In genomic region chr3:122366379-122366749, GRCh38 we compare ENCODE assay signal across 25 cellular contexts. TPM values are rescaled to one million over a fixed set of nuclear protein-coding genes. Genes with fewer than 3 reads are reported as not detected.
DNase-seq lines count a peak whose midpoint lies in the region; ATAC-seq and TF ChIP-seq lines count a peak whose summit lies in the region.
"Had no signal": no experiment of that assay in that cellular context is flagged by ENCODE, and none has a peak within 500 bp of the region (broad histone marks: within the 10 kb centered on the region; RNA-seq: fewer than 3 reads in every experiment).

No MANE protein-coding gene starts in this region.

- POLR2A ChIA-PET in activated CD4-positive, alpha-beta T cell treated with anti-CD3 and anti-CD28 coated beads for 36 hours (lab: Charles Lee) = interaction anchor here (0.6 kb wide), 1 partner anchor 478 kb away, joined by 4 read pairs; no protein-coding TSS in a partner anchor
- POLR2A ChIA-PET in PC-3 (lab: Charles Lee; ENCODE audit: unreplicated experiment) = interaction anchor here (0.6 to 0.7 kb wide), 2 partner anchors 18 to 149 kb away, joined by 4 read pairs; partner anchors contain the start of genes FAM162A and KPNA1

- peaks cover 24% of the 10 kb centered on the region for H3K79me2 ChIP-seq in PC-3 (ENCODE audit: low read length)
- H3K79me2 ChIP-seq in MM.1S (ENCODE audit: low read length) = no peaks in the 10 kb centered on the region

- H3K4me3 ChIP-seq in PC-3 (ENCODE audit: low read length) (no peak overlapping the region), epithelial cell of esophagus (ENCODE audit: low read length) (no peak overlapping the region), MM.1S (ENCODE audit: low read length) (no peak overlapping the region), tibial artery (no peak overlapping the region)
- H3K4me3 ChIP-seq: BLaER1, GM12878, skin epidermis had no signal

- no TSS peak for BruUV-seq in PC-3 (replicated peaks; lab: Mats Ljungman, UMichigan)

- H3K27me3 Mint-ChIP-seq in activated CD4-positive, alpha-beta T cell treated with anti-CD3 and anti-CD28 coated beads for 36 hours = no peaks in the 10 kb centered on the region
- no peaks in the 10 kb centered on the region for H3K27me3 Mint-ChIP-seq in progenitor cell of endocrine pancreas
- H3K27me3 Mint-ChIP-seq: activated naive CD8-positive, alpha-beta T cell treated with anti-CD3 and anti-CD28 coated beads, Interleukin-2, amount 10 ng/mL, durations not matched to agents 7 days and 5 days had no signal

- peaks cover 34% of the 10 kb centered on the region for H3K4me1 Mint-ChIP-seq in activated CD4-positive, alpha-beta T cell treated with anti-CD3 and anti-CD28 coated beads for 36 hours
- peaks cover 44% of the 10 kb centered on the region for H3K4me1 Mint-ChIP-seq in progenitor cell of endocrine pancreas (ENCODE audit: low read depth)

- no peaks in the 10 kb centered on the region for H4K20me1 ChIP-seq in PC-3 (ENCODE audit: low read length)
- no peaks in the 10 kb centered on the region for H4K20me1 ChIP-seq in MM.1S (ENCODE audit: insufficient read depth, low read length)
- H4K20me1 ChIP-seq: BLaER1 had no signal

- H3K27me3 ChIP-seq in PC-3 (ENCODE audit: low read length) = no peaks in the 10 kb centered on the region
- H3K27me3 ChIP-seq in MM.1S (replicated peaks; ENCODE audit: insufficient read depth, low read length) = no peaks in the 10 kb centered on the region
- H3K27me3 ChIP-seq in tibial artery = no peaks in the 10 kb centered on the region
- H3K27me3 ChIP-seq: BLaER1 had no signal

- H3K9ac ChIP-seq in PC-3 (ENCODE audit: low read length) (peak overlapping the region; percentile 60), MM.1S (ENCODE audit: low read length) (no peak overlapping the region)
- H3K9ac ChIP-seq: BLaER1, KMS-11 had no signal

- H3K4me1 ChIP-seq in PC-3 (ENCODE audit: insufficient read depth, low read length) = peaks cover 37% of the 10 kb centered on the region
- H3K4me1 ChIP-seq in MM.1S (ENCODE audit: low read length) = no peaks in the 10 kb centered on the region
- H3K4me1 ChIP-seq in tibial artery = no peaks in the 10 kb centered on the region
- H3K4me1 ChIP-seq: BLaER1 had no signal

- H3K27ac ChIP-seq in PC-3 (ENCODE audit: low read length) (peak overlapping the region; percentile 91), MM.1S (ENCODE audit: low read length) (no peak overlapping the region), tibial artery (no peak overlapping the region)
- H3K27ac ChIP-seq: BLaER1, KMS-11 had no signal

- H2AFZ ChIP-seq in PC-3 (ENCODE audit: low read length) = no peak overlapping the region
- no peak overlapping the region for H2AFZ ChIP-seq in MM.1S (ENCODE audit: low read length)

- peaks cover 3% of the 10 kb centered on the region for H3F3A ChIP-seq in PC-3 (ENCODE audit: low read length, unreplicated experiment)
- H3F3A ChIP-seq in MM.1S (ENCODE audit: insufficient read depth, low read length) = no peaks in the 10 kb centered on the region

- peak overlapping the region; percentile 78 for H3K27ac Mint-ChIP-seq in activated CD4-positive, alpha-beta T cell treated with anti-CD3 and anti-CD28 coated beads for 36 hours
- peak overlapping the region; percentile 20 for H3K27ac Mint-ChIP-seq in progenitor cell of endocrine pancreas

- no peaks in the 10 kb centered on the region for H3K9me3 ChIP-seq in PC-3 (ENCODE audit: low read length)
- H3K9me3 ChIP-seq in MM.1S (replicated peaks; ENCODE audit: insufficient read depth, low read length) = no peaks in the 10 kb centered on the region
- H3K9me3 ChIP-seq in tibial artery = no peaks in the 10 kb centered on the region
- H3K9me3 ChIP-seq: BLaER1 had no signal

- peak; percentile 21 for ATAC-seq in activated CD4-positive, alpha-beta T cell treated with anti-CD3 and anti-CD28 coated beads for 36 hours
- ATAC-seq in PC-3 (peak; percentile 70), HG02642 (IDR thresholded peaks at IDR 0.05; ENCODE audit: poor library complexity, unreplicated experiment) (no peak)

- no peaks in the 10 kb centered on the region for H3K9me3 Mint-ChIP-seq in activated CD4-positive, alpha-beta T cell treated with anti-CD3 and anti-CD28 coated beads for 36 hours (ENCODE audit: low read depth)
- H3K9me3 Mint-ChIP-seq in progenitor cell of endocrine pancreas (ENCODE audit: low read depth) = no peaks in the 10 kb centered on the region
- H3K9me3 Mint-ChIP-seq: activated naive CD8-positive, alpha-beta T cell treated with anti-CD3 and anti-CD28 coated beads, Interleukin-2, amount 10 ng/mL, durations not matched to agents 7 days and 5 days; activated T-cell treated with anti-CD3 and anti-CD28 coated beads, Interleukin-2, amount 50 U/mL, for 4 hours had no signal

- intact Hi-C loops in activated CD4-positive, alpha-beta T cell treated with anti-CD3 and anti-CD28 coated beads for 36 hours (cut with DNase I, micrococcal nuclease) = loop anchor here (5.0 kb wide), 2 partner anchors 264 to 819 kb away; partner anchors contain the start of gene POLQ (in 1 of the 2)
- intact Hi-C loops in PC-3 (cut with micrococcal nuclease) = no loop called here
- intact Hi-C loops in tibial artery (cut with DNase I; ENCODE audit: low total_unique reads) = no loop called here

- H3K9me2 ChIP-seq in PC-3 (replicated peaks; ENCODE audit: low read length) (no peaks in the 10 kb centered on the region), MM.1S (replicated peaks; ENCODE audit: insufficient read depth, low read length) (no peaks in the 10 kb centered on the region)

- peaks cover 57% of the 10 kb centered on the region for H3K36me3 Mint-ChIP-seq in activated CD4-positive, alpha-beta T cell treated with anti-CD3 and anti-CD28 coated beads for 36 hours (ENCODE audit: low read depth)
- peaks cover 17% of the 10 kb centered on the region for H3K36me3 Mint-ChIP-seq in progenitor cell of endocrine pancreas (ENCODE audit: insufficient read depth)

- H3K4me2 ChIP-seq in PC-3 (ENCODE audit: low read length) (peak overlapping the region; percentile 52), MM.1S (ENCODE audit: low read depth, low read length) (no peak overlapping the region)
- H3K4me2 ChIP-seq: BLaER1, KMS-11 had no signal

- H3K4me3 Mint-ChIP-seq in activated CD4-positive, alpha-beta T cell treated with anti-CD3 and anti-CD28 coated beads for 36 hours = no peak overlapping the region
- H3K4me3 Mint-ChIP-seq in progenitor cell of endocrine pancreas (ENCODE audit: low read depth) = no peak overlapping the region
- H3K4me3 Mint-ChIP-seq: activated naive CD8-positive, alpha-beta T cell treated with anti-CD3 and anti-CD28 coated beads, Interleukin-2, amount 10 ng/mL, durations not matched to agents 7 days and 5 days; activated T-cell treated with anti-CD3 and anti-CD28 coated beads, Interleukin-2, amount 50 U/mL, for 4 hours had no signal

- H3K36me3 ChIP-seq in PC-3 (ENCODE audit: low read depth, low read length) = peaks cover 59% of the 10 kb centered on the region
- no peaks in the 10 kb centered on the region for H3K36me3 ChIP-seq in MM.1S (replicated peaks; ENCODE audit: insufficient read depth, low read length)
- peaks cover 43 to 73% (median 47%) of the 10 kb centered on the region in 3 donors for H3K36me3 ChIP-seq in tibial artery

- CTCF ChIA-PET in activated CD4-positive, alpha-beta T cell treated with anti-CD3 and anti-CD28 coated beads for 36 hours (lab: Charles Lee) = interaction anchor here (1.4 to 1.8 kb wide), 3 partner anchors 12 to 265 kb away, joined by 3 to 5 read pairs (median 4); partner anchors contain the start of gene FAM162A
- CTCF ChIA-PET in PC-3 (lab: Charles Lee) = interaction anchor here (0.5 to 1.7 kb wide), 2 partner anchors 60 to 123 kb away, joined by 3 to 10 read pairs; no protein-coding TSS in a partner anchor

- no peak for DNase-seq in activated CD4-positive, alpha-beta T cell treated with anti-CD3 and anti-CD28 coated beads for 36 hours
- DNase-seq in activated CD4-positive, alpha-beta T cell treated with anti-CD3 and anti-CD28 coated beads for 1 hour = no peak
- DNase-seq in PC-3 (peak; percentile 90), epithelial cell of esophagus (ENCODE audit: low read depth) (peak; percentile 91), progenitor cell of endocrine pancreas (ENCODE audit: low spot score, unreplicated experiment) (no peak), MM.1S (no peak), tibial artery (no peak)
- DNase-seq: activated CD4-positive, alpha-beta T cell treated with anti-CD3 and anti-CD28 coated beads, Interleukin-2, amount 50 U/mL, for 1 hour; activated naive CD8-positive, alpha-beta T cell treated with anti-CD3 and anti-CD28 coated beads, Interleukin-2, amount 10 ng/mL, durations not matched to agents 7 days and 5 days; activated T-cell treated with anti-CD3 and anti-CD28 coated beads, Interleukin-2, amount 50 U/mL, for 4 hours; erythroblast; GF-D8; midbrain; NCI-H1092 treated with DMSO at 0.1 percent for 48 hours; NCI-H2029 treated with DMSO at 0.1 percent for 48 hours; NCI-H446 treated with DMSO at 0.1 percent for 48 hours; SHP77; stimulated activated CD4-positive, alpha-beta T cell treated with anti-CD3 and anti-CD28 coated beads, Interleukin-2, amount 100 ng/mL, for 48 hours had no signal

- TF ChIP-seq CTCF in PC-3 (conservative IDR thresholded peaks at IDR 0.05; ENCODE audit: low read depth, low read length) = no peak
- no peak for TF ChIP-seq CTCF in epithelial cell of esophagus (IDR thresholded peaks at IDR 0.05; ENCODE audit: insufficient read depth, low read depth, low read length, missing control alignments)
- TF ChIP-seq CTCF in progenitor cell of endocrine pancreas (IDR thresholded peaks at IDR 0.05; ENCODE audit: unreplicated experiment) = no peak
- TF ChIP-seq CTCF in MM.1S (IDR thresholded peaks at IDR 0.05; ENCODE audit: low read length) = no peak
- no peak for TF ChIP-seq CTCF in tibial artery (IDR thresholded peaks at IDR 0.05)

RNA-seq across cellular contexts. Expression of gene MIX23, which starts 16.7 kb away (rescaled TPM):
- total RNA-seq in activated CD4-positive, alpha-beta T cell treated with anti-CD3 and anti-CD28 coated beads for 36 hours = 100 to 1,000 TPM; 148 to 250 TPM
- total RNA-seq in PC-3 (2014; rRNA removed) = 96.9 and 111 TPM in 2 replicates
- total RNA-seq in progenitor cell of endocrine pancreas = 53.5 and 55.4 TPM in 2 replicates

RNA-seq across cellular contexts. Expression of gene FAM162A, which starts 17.6 kb away (rescaled TPM):
- 100 to 1,000 TPM; 163 to 181 TPM for total RNA-seq in activated CD4-positive, alpha-beta T cell treated with anti-CD3 and anti-CD28 coated beads for 36 hours
- total RNA-seq in PC-3 (2014; rRNA removed) (86.4 and 126 TPM in 2 replicates), progenitor cell of endocrine pancreas (52.5 and 61.3 TPM in 2 replicates)

RNA-seq across cellular contexts. Expression of gene CSTA, which starts 41.3 kb away (rescaled TPM):
- not detected for total RNA-seq in activated CD4-positive, alpha-beta T cell treated with anti-CD3 and anti-CD28 coated beads for 36 hours
- not detected in 2 replicates for total RNA-seq in PC-3 (2014; rRNA removed)
- total RNA-seq in progenitor cell of endocrine pancreas = not detected in 2 replicates
- total RNA-seq: A172; activated naive CD8-positive, alpha-beta T cell treated with anti-CD3 and anti-CD28 coated beads, Interleukin-2, amount 10 ng/mL, durations not matched to agents 7 days and 5 days; activated T-cell treated with anti-CD3 and anti-CD28 coated beads, Interleukin-2, amount 50 U/mL, for 4 hours; dermis microvascular lymphatic vessel endothelial cell had no signal

RNA-seq across cellular contexts. Expression of gene WDR5B, which starts 49.5 kb away (rescaled TPM):
- total RNA-seq in activated CD4-positive, alpha-beta T cell treated with anti-CD3 and anti-CD28 coated beads for 36 hours = 1 to 10 TPM; 2.6 to 2.8 TPM
- total RNA-seq in PC-3 (2014; rRNA removed) = 3.1 and 4.0 TPM in 2 replicates
- total RNA-seq in progenitor cell of endocrine pancreas = 6.6 and 7.5 TPM in 2 replicates

Comparison
In these comparisons a context has a peak if more than half of its experiments do, and no peak if none do; other contexts are left out.
1. DNase-seq: peak in PC-3 (single experiment) and epithelial cell of esophagus (single experiment); none in activated CD4-positive, alpha-beta T cell treated with anti-CD3 and anti-CD28 coated beads for 36 hours (single experiment), activated CD4-positive, alpha-beta T cell treated with anti-CD3 and anti-CD28 coated beads for 1 hour (single experiment), progenitor cell of endocrine pancreas (single experiment), MM.1S (single experiment) and tibial artery (0 of 2).
2. intact Hi-C loops: an anchor here in activated CD4-positive, alpha-beta T cell treated with anti-CD3 and anti-CD28 coated beads for 36 hours (5.0 kb wide); none called in PC-3 and tibial artery.